17 cellular contexts compared by ENCODE assay signal in genomic region chr5:57219386-57219785, GRCh38. TPM values are rescaled to one million over a fixed set of nuclear protein-coding genes. Genes with fewer than 3 reads are reported as not detected.
A peak's percentile ranks its signal among the peaks of the same experiment; 100 is the strongest.
DNase-seq lines count a peak whose midpoint lies in the region; ATAC-seq and TF ChIP-seq lines count a peak whose summit lies in the region.
"Had no signal": no experiment of that assay in that cellular context is flagged by ENCODE, and none has a peak within 500 bp of the region (broad histone marks: within the 10 kb centered on the region; RNA-seq: fewer than 3 reads in every experiment).

No MANE protein-coding gene starts in this region.

- H3K9me3 ChIP-seq in MG63, result no peaks in the 10 kb centered on the region
- H3K9me3 ChIP-seq: esophagus squamous epithelium, lower lobe of right lung, neutrophil, spleen, upper lobe of left lung had no signal

- no peak for TF ChIP-seq CTCF in choroid plexus epithelial cell (conservative IDR thresholded peaks at IDR 0.05; ENCODE audit: low read depth, low read length)

- DNase-seq in activated T-cell treated with anti-CD3 and anti-CD28 coated beads, Interleukin-2, amount 50 U/mL, for 4 hours, result no peak
- no peak for DNase-seq in activated T-cell treated with anti-CD3 and anti-CD28 coated beads, Interleukin-2, amount 50 U/mL, for 48 hours
- peak; percentile 10 for DNase-seq in RPMI8226
- peak; percentile 18 for DNase-seq in choroid plexus epithelial cell (ENCODE audit: low read depth)
- DNase-seq in MG63, result no peak
- DNase-seq: ACHN; activated naive CD4-positive, alpha-beta T cell; DMS 273 treated with DMSO at 0.1 percent for 48 hours; esophagus squamous epithelium; lower lobe of right lung; NCI-H2171 treated with DMSO at 0.1 percent for 48 hours; spleen; upper lobe of left lung had no signal

- H3K36me3 Mint-ChIP-seq in activated T-cell treated with anti-CD3 and anti-CD28 coated beads, Interleukin-2, amount 50 U/mL, for 4 hours (ENCODE audit: insufficient read depth), result peaks cover 17% of the 10 kb centered on the region
- H3K36me3 Mint-ChIP-seq in stimulated activated memory B cell treated with anti-CD40 and anti-IgM and Interleukin-4, amounts not matched to agents 10 μg/mL and 1 μg/mL and 100 μg/mL, for 72 hours, result peaks cover 24% of the 10 kb centered on the region

- peak overlapping the region; percentile 37 for H3K27ac Mint-ChIP-seq in stimulated activated memory B cell treated with anti-CD40 and anti-IgM and Interleukin-4, amounts not matched to agents 10 μg/mL and 1 μg/mL and 100 μg/mL, for 72 hours

- no peaks in the 10 kb centered on the region for H3K9me3 Mint-ChIP-seq in activated T-cell treated with anti-CD3 and anti-CD28 coated beads, Interleukin-2, amount 50 U/mL, for 4 hours
- H3K9me3 Mint-ChIP-seq in stimulated activated memory B cell treated with anti-CD40 and anti-IgM and Interleukin-4, amounts not matched to agents 10 μg/mL and 1 μg/mL and 100 μg/mL, for 72 hours, result no peaks in the 10 kb centered on the region

- H3K4me3 Mint-ChIP-seq in activated T-cell treated with anti-CD3 and anti-CD28 coated beads, Interleukin-2, amount 50 U/mL, for 4 hours, result no peak overlapping the region
- H3K4me3 Mint-ChIP-seq in stimulated activated memory B cell treated with anti-CD40 and anti-IgM and Interleukin-4, amounts not matched to agents 10 μg/mL and 1 μg/mL and 100 μg/mL, for 72 hours, result no peak overlapping the region

- peak; percentile 38 to 40 for ATAC-seq in activated T-cell treated with anti-CD3 and anti-CD28 coated beads, Interleukin-2, amount 50 U/mL, for 4 hours
- ATAC-seq in stimulated activated memory B cell treated with anti-CD40 and anti-IgM and Interleukin-4, amounts not matched to agents 10 μg/mL and 1 μg/mL and 100 μg/mL, for 72 hours, result no peak
- ATAC-seq in HG02840 (IDR thresholded peaks at IDR 0.05; ENCODE audit: low FRiP score, unreplicated experiment) (no peak), HG03039 (IDR thresholded peaks at IDR 0.05; ENCODE audit: unreplicated experiment) (no peak)
- ATAC-seq: lower lobe of right lung had no signal

- H3K4me3 ChIP-seq in choroid plexus epithelial cell (ENCODE audit: low read depth, low read length) (no peak overlapping the region), MG63 (no peak overlapping the region)
- H3K4me3 ChIP-seq: esophagus squamous epithelium, lower lobe of right lung, spleen, upper lobe of left lung had no signal

- peaks cover 36% of the 10 kb centered on the region for H3K36me3 ChIP-seq in MG63

- peaks cover 46% of the 10 kb centered on the region for H3K4me1 Mint-ChIP-seq in activated T-cell treated with anti-CD3 and anti-CD28 coated beads, Interleukin-2, amount 50 U/mL, for 4 hours (ENCODE audit: low read depth)
- peaks cover 44% of the 10 kb centered on the region for H3K4me1 Mint-ChIP-seq in stimulated activated memory B cell treated with anti-CD40 and anti-IgM and Interleukin-4, amounts not matched to agents 10 μg/mL and 1 μg/mL and 100 μg/mL, for 72 hours

- no peaks in the 10 kb centered on the region for H3K27me3 ChIP-seq in MG63
- H3K27me3 ChIP-seq: esophagus squamous epithelium, neutrophil, spleen, upper lobe of left lung had no signal

- no peaks in the 10 kb centered on the region for H3K27me3 Mint-ChIP-seq in activated T-cell treated with anti-CD3 and anti-CD28 coated beads, Interleukin-2, amount 50 U/mL, for 4 hours (ENCODE audit: low read depth)
- no peaks in the 10 kb centered on the region for H3K27me3 Mint-ChIP-seq in stimulated activated memory B cell treated with anti-CD40 and anti-IgM and Interleukin-4, amounts not matched to agents 10 μg/mL and 1 μg/mL and 100 μg/mL, for 72 hours

RNA-seq across cellular contexts. Expression of gene GPBP1, which starts 45.5 kb away (rescaled TPM):
- 10 to 100 TPM; 51.4 to 62.0 (median 58.7) TPM for total RNA-seq in activated T-cell treated with anti-CD3 and anti-CD28 coated beads, Interleukin-2, amount 50 U/mL, for 4 hours
- 37.4 and 55.2 TPM in 2 replicates for total RNA-seq in MG63 (2014; rRNA removed; shearing (Covaris generic); ENCODE audit: low replicate concordance)

Comparison
In these comparisons a context has a peak if more than half of its experiments do, and no peak if none do; other contexts are left out.
1. ATAC-seq: peak in activated T-cell treated with anti-CD3 and anti-CD28 coated beads, Interleukin-2, amount 50 U/mL, for 4 hours (2 of 2); none in stimulated activated memory B cell treated with anti-CD40 and anti-IgM and Interleukin-4, amounts not matched to agents 10 μg/mL and 1 μg/mL and 100 μg/mL, for 72 hours (single experiment), HG02840 (single experiment) and HG03039 (single experiment).
2. DNase-seq: peak in RPMI8226 (single experiment) and choroid plexus epithelial cell (single experiment); none in activated T-cell treated with anti-CD3 and anti-CD28 coated beads, Interleukin-2, amount 50 U/mL, for 4 hours (single experiment), activated T-cell treated with anti-CD3 and anti-CD28 coated beads, Interleukin-2, amount 50 U/mL, for 48 hours (0 of 2) and MG63 (single experiment).